ENCODE assay signal across 8 cellular contexts in genomic region chr4:5758741-5759140, GRCh38. TPM values are rescaled to one million over a fixed set of nuclear protein-coding genes. Genes with fewer than 3 reads are reported as not detected.
DNase-seq lines count a peak whose midpoint lies in the region; ATAC-seq and TF ChIP-seq lines count a peak whose summit lies in the region.

No MANE protein-coding gene starts in this region.

- H3K4me1 Mint-ChIP-seq in Caco-2 (ENCODE audit: low read depth, unreplicated experiment): no peaks in the 10 kb centered on the region
- peaks cover 5% of the 10 kb centered on the region for H3K4me1 Mint-ChIP-seq in activated T-helper 2 cell treated with anti-CD3 and anti-CD28 coated beads, Interferon-gamma antibody, Interleukin-2, Interleukin-4, amounts not matched to agents 10 μg/mL and 5 μg/mL and 100 μg/mL, durations not matched to agents 14 hours and 24 hours and 36 hours (ENCODE audit: low read depth)

- TF ChIP-seq CTCF in Caco-2 (IDR thresholded peaks at IDR 0.05; ENCODE audit: insufficient read depth in 1 of 2, low read depth in 1 of 2, low read length in 1 of 2, severe bottlenecking in 1 of 2, unreplicated experiment in 1 of 2): no peak

- peak; percentile 51 for DNase-seq in NK-92 treated with Interleukin-12 subunit alpha and Interleukin-12 subunit beta, amount 100 ng/mL, for 24 hours (lab: John Stamatoyannopoulos, UW)
- DNase-seq in NK-92 (lab: John Stamatoyannopoulos, UW; ENCODE audit: unreplicated experiment) (no peak), SW480 (ENCODE audit: low spot score) (peak; percentile 89), fibroblast of the conjunctiva (ENCODE audit: low read depth) (peak; percentile 90), Caco-2 (no peak), Right ventricle myocardium inferior (ENCODE audit: missing footprints) (no peak)
- peak; percentile 69 for DNase-seq in stimulated activated CD8-positive, alpha-beta memory T cell treated with anti-CD3 and anti-CD28 coated beads, Interleukin-4, amount 100 ng/mL, for 48 hours
- DNase-seq in activated T-helper 2 cell treated with anti-CD3 and anti-CD28 coated beads, Interferon-gamma antibody, Interleukin-2, Interleukin-4, amounts not matched to agents 10 μg/mL and 5 μg/mL and 100 μg/mL, durations not matched to agents 14 hours and 24 hours and 36 hours (ENCODE audit: low spot score): no peak

- no peaks in the 10 kb centered on the region for H3K27me3 Mint-ChIP-seq in Caco-2 (ENCODE audit: insufficient read depth, unreplicated experiment)
- no peaks in the 10 kb centered on the region for H3K27me3 Mint-ChIP-seq in activated T-helper 2 cell treated with anti-CD3 and anti-CD28 coated beads, Interferon-gamma antibody, Interleukin-2, Interleukin-4, amounts not matched to agents 10 μg/mL and 5 μg/mL and 100 μg/mL, durations not matched to agents 14 hours and 24 hours and 36 hours (ENCODE audit: low read depth)

- POLR2A ChIA-PET in Caco-2 (lab: Charles Lee): no interaction called here

- H3K9me3 ChIP-seq in Caco-2: no peaks in the 10 kb centered on the region

- ATAC-seq in Right ventricle myocardium inferior: no peak

- intact Hi-C loops in Caco-2 (cut with micrococcal nuclease; ENCODE audit: unreplicated experiment) (no loop called here), Right ventricle myocardium inferior (cut with DNase I) (no loop called here)
- intact Hi-C loops in activated T-helper 2 cell treated with anti-CD3 and anti-CD28 coated beads, Interferon-gamma antibody, Interleukin-2, Interleukin-4, amounts not matched to agents 10 μg/mL and 5 μg/mL and 100 μg/mL, durations not matched to agents 14 hours and 24 hours and 36 hours (cut with micrococcal nuclease): no loop called here

- no peaks in the 10 kb centered on the region for H3K4me1 ChIP-seq in Caco-2

- H3K27me3 ChIP-seq in Caco-2 (replicated peaks; ENCODE audit: control insufficient read depth, insufficient read depth, low read length): no peaks in the 10 kb centered on the region

- H3K27ac Mint-ChIP-seq in Caco-2 (ENCODE audit: unreplicated experiment): no peak overlapping the region
- no peak overlapping the region for H3K27ac Mint-ChIP-seq in activated T-helper 2 cell treated with anti-CD3 and anti-CD28 coated beads, Interferon-gamma antibody, Interleukin-2, Interleukin-4, amounts not matched to agents 10 μg/mL and 5 μg/mL and 100 μg/mL, durations not matched to agents 14 hours and 24 hours and 36 hours

- H3K36me3 ChIP-seq in Caco-2 (ENCODE audit: control insufficient read depth, insufficient read depth, low read length): no peaks in the 10 kb centered on the region

- H3K4me3 ChIP-seq in Caco-2 (ENCODE audit: low read depth, low read length): no peak overlapping the region

- no peak overlapping the region for H3K4me3 Mint-ChIP-seq in Caco-2 (ENCODE audit: unreplicated experiment)
- H3K4me3 Mint-ChIP-seq in activated T-helper 2 cell treated with anti-CD3 and anti-CD28 coated beads, Interferon-gamma antibody, Interleukin-2, Interleukin-4, amounts not matched to agents 10 μg/mL and 5 μg/mL and 100 μg/mL, durations not matched to agents 14 hours and 24 hours and 36 hours (ENCODE audit: low read depth): no peak overlapping the region

- no TSS peak for BruUV-seq in Caco-2 (replicated peaks; lab: Mats Ljungman, UMichigan)

- CTCF ChIA-PET in Caco-2 (lab: Charles Lee): no interaction called here

- peaks cover 7% of the 10 kb centered on the region for H3K9me3 Mint-ChIP-seq in Caco-2 (ENCODE audit: unreplicated experiment)
- no peaks in the 10 kb centered on the region for H3K9me3 Mint-ChIP-seq in activated T-helper 2 cell treated with anti-CD3 and anti-CD28 coated beads, Interferon-gamma antibody, Interleukin-2, Interleukin-4, amounts not matched to agents 10 μg/mL and 5 μg/mL and 100 μg/mL, durations not matched to agents 14 hours and 24 hours and 36 hours

- H3K36me3 Mint-ChIP-seq in Caco-2 (ENCODE audit: insufficient read depth, unreplicated experiment): no peaks in the 10 kb centered on the region
- no peaks in the 10 kb centered on the region for H3K36me3 Mint-ChIP-seq in activated T-helper 2 cell treated with anti-CD3 and anti-CD28 coated beads, Interferon-gamma antibody, Interleukin-2, Interleukin-4, amounts not matched to agents 10 μg/mL and 5 μg/mL and 100 μg/mL, durations not matched to agents 14 hours and 24 hours and 36 hours (ENCODE audit: low read depth)

RNA-seq across cellular contexts. Expression of gene EVC, which starts 47.7 kb away (rescaled TPM):
- not detected in 2 replicates for total RNA-seq in Caco-2 (2022)
- total RNA-seq in activated T-helper 2 cell treated with anti-CD3 and anti-CD28 coated beads, Interferon-gamma antibody, Interleukin-2, Interleukin-4, amounts not matched to agents 10 μg/mL and 5 μg/mL and 100 μg/mL, durations not matched to agents 14 hours and 24 hours and 36 hours: 1.7 and 2.0 TPM in 2 replicates
- total RNA-seq in Right ventricle myocardium inferior: 6.7 TPM

RNA-seq across cellular contexts. Expression of gene EVC2, which starts 50.4 kb away (rescaled TPM):
- total RNA-seq in Caco-2 (2022) (not detected in 2 replicates), Right ventricle myocardium inferior (1.2 TPM)
- total RNA-seq in activated T-helper 2 cell treated with anti-CD3 and anti-CD28 coated beads, Interferon-gamma antibody, Interleukin-2, Interleukin-4, amounts not matched to agents 10 μg/mL and 5 μg/mL and 100 μg/mL, durations not matched to agents 14 hours and 24 hours and 36 hours: 0.43 and 0.67 TPM in 2 replicates

Comparison
In these comparisons a context has a peak if more than half of its experiments do, and no peak if none do; other contexts are left out.
1. DNase-seq: peak in NK-92 treated with Interleukin-12 subunit alpha and Interleukin-12 subunit beta, amount 100 ng/mL, for 24 hours (single experiment), SW480 (single experiment), fibroblast of the conjunctiva (single experiment) and stimulated activated CD8-positive, alpha-beta memory T cell treated with anti-CD3 and anti-CD28 coated beads, Interleukin-4, amount 100 ng/mL, for 48 hours (single experiment); none in NK-92 (single experiment), Caco-2 (0 of 2), activated T-helper 2 cell treated with anti-CD3 and anti-CD28 coated beads, Interferon-gamma antibody, Interleukin-2, Interleukin-4, amounts not matched to agents 10 μg/mL and 5 μg/mL and 100 μg/mL, durations not matched to agents 14 hours and 24 hours and 36 hours (single experiment) and Right ventricle myocardium inferior (single experiment).